23 cellular contexts compared by ENCODE assay signal in the genomic region with DNA sequence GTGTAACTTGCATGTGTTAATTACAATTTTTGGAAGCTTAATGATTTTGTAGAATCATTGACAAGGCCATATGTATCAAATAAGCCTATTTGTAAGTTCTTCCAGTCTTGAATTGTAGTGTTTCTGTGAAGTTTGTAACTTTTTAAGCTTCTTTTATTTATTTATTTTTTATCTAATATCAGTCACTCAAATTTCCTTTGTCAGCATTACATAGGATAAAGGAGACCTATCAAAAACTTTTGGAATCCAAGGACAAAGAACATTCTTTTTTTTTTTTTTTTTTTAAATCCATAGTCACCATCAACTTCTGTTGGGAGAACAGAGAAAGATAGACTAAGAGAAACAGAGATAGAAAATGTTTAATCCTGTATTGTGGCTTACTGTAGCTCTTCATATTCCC.
"Had no signal": no experiment of that assay in that cellular context is flagged by ENCODE, and none has a peak within 500 bp of the region (broad histone marks: within the 10 kb centered on the region; RNA-seq: fewer than 3 reads in every experiment).

No MANE protein-coding gene starts in this region.

- ATAC-seq: effector memory CD8-positive, alpha-beta T cell; left colon; lower lobe of right lung; natural killer cell treated with Interleukin-12 subunit alpha and Interleukin-12 subunit beta and Interleukin-15 and Interleukin-18, amount 100 ng/mL, for 72 hours; pancreas; T-cell had no signal

- H3K9me3 ChIP-seq: lower lobe of right lung, neutrophil, pancreas, sigmoid colon, transverse colon, uterus had no signal

- H3K27me3 ChIP-seq: neutrophil, pancreas, sigmoid colon, transverse colon, uterus had no signal

- H3K4me3 ChIP-seq: lower lobe of right lung, pancreas, sigmoid colon, transverse colon, uterus had no signal

- H3K27ac ChIP-seq: lower lobe of right lung, neutrophil, pancreas, sigmoid colon, uterus had no signal

- H3K36me3 ChIP-seq: lower lobe of right lung, neutrophil, pancreas, sigmoid colon, transverse colon, uterus had no signal

- H3K9me3 Mint-ChIP-seq: activated CD4-positive, alpha-beta memory T cell treated with anti-CD3 and anti-CD28 coated beads, Interleukin-2, amount 10 ng/mL, durations not matched to agents 7 days and 5 days; activated naive CD8-positive, alpha-beta T cell treated with anti-CD3 and anti-CD28 coated beads, Interleukin-2, amount 10 ng/mL, durations not matched to agents 7 days and 5 days; effector memory CD8-positive, alpha-beta T cell; mesothelial cell of epicardium; natural killer cell treated with Interleukin-12 subunit alpha and Interleukin-12 subunit beta and Interleukin-15 and Interleukin-18, amount 100 ng/mL, for 72 hours; stimulated activated naive CD8-positive, alpha-beta T cell treated with anti-CD3 and anti-CD28 coated beads, Interleukin-15, Interleukin-2, amounts not matched to agents 100 ng/mL and 50 ng/mL, for 24 hours; T-cell had no signal

- H3K36me3 Mint-ChIP-seq: natural killer cell treated with Interleukin-12 subunit alpha and Interleukin-12 subunit beta and Interleukin-15 and Interleukin-18, amount 100 ng/mL, for 72 hours had no signal

- H3K27me3 Mint-ChIP-seq: activated CD4-positive, alpha-beta memory T cell treated with anti-CD3 and anti-CD28 coated beads, Interleukin-2, amount 10 ng/mL, durations not matched to agents 7 days and 5 days; activated naive CD8-positive, alpha-beta T cell treated with anti-CD3 and anti-CD28 coated beads, Interleukin-2, amount 10 ng/mL, durations not matched to agents 7 days and 5 days; effector memory CD8-positive, alpha-beta T cell; natural killer cell treated with Interleukin-12 subunit alpha and Interleukin-12 subunit beta and Interleukin-15 and Interleukin-18, amount 100 ng/mL, for 72 hours; stimulated activated naive CD8-positive, alpha-beta T cell treated with anti-CD3 and anti-CD28 coated beads, Interleukin-15, Interleukin-2, amounts not matched to agents 100 ng/mL and 50 ng/mL, for 24 hours; T-cell had no signal

- H3K4me3 Mint-ChIP-seq: activated CD4-positive, alpha-beta memory T cell treated with anti-CD3 and anti-CD28 coated beads, Interleukin-2, amount 10 ng/mL, durations not matched to agents 7 days and 5 days; activated naive CD8-positive, alpha-beta T cell treated with anti-CD3 and anti-CD28 coated beads, Interleukin-2, amount 10 ng/mL, durations not matched to agents 7 days and 5 days; effector memory CD8-positive, alpha-beta T cell; mesothelial cell of epicardium; natural killer cell treated with Interleukin-12 subunit alpha and Interleukin-12 subunit beta and Interleukin-15 and Interleukin-18, amount 100 ng/mL, for 72 hours; stimulated activated naive CD8-positive, alpha-beta T cell treated with anti-CD3 and anti-CD28 coated beads, Interleukin-15, Interleukin-2, amounts not matched to agents 100 ng/mL and 50 ng/mL, for 24 hours; T-cell had no signal

- H3K27ac Mint-ChIP-seq: activated CD4-positive, alpha-beta memory T cell treated with anti-CD3 and anti-CD28 coated beads, Interleukin-2, amount 10 ng/mL, durations not matched to agents 7 days and 5 days; activated naive CD8-positive, alpha-beta T cell treated with anti-CD3 and anti-CD28 coated beads, Interleukin-2, amount 10 ng/mL, durations not matched to agents 7 days and 5 days; effector memory CD8-positive, alpha-beta T cell; mesothelial cell of epicardium; natural killer cell treated with Interleukin-12 subunit alpha and Interleukin-12 subunit beta and Interleukin-15 and Interleukin-18, amount 100 ng/mL, for 72 hours had no signal

- FAIRE-seq: islet of Langerhans, pancreas had no signal

- DNase-seq: activated CD4-positive, alpha-beta memory T cell treated with anti-CD3 and anti-CD28 coated beads, Interleukin-2, amount 10 ng/mL, durations not matched to agents 7 days and 5 days; activated CD4-positive, alpha-beta T cell treated with anti-CD3 and anti-CD28 coated beads for 48 hours; activated CD4-positive, CD25-positive, alpha-beta regulatory T cell; activated gamma-delta T cell treated with Interleukin-2 at 50 U/mL for 16 hours; activated naive CD8-positive, alpha-beta T cell treated with anti-CD3 and anti-CD28 coated beads, Interleukin-2, amount 10 ng/mL, durations not matched to agents 7 days and 5 days; amygdala; effector memory CD8-positive, alpha-beta T cell; foreskin melanocyte; glutamatergic neuron; hippocampal formation; left colon; lower lobe of right lung; pancreas; sigmoid colon; stimulated activated CD4-positive, alpha-beta T cell treated with anti-CD3 and anti-CD28 coated beads, Interleukin-2, amount 100 ng/mL, for 24 hours; T-cell; transverse colon; uterus had no signal
